ENCODE assay signal across 22 cellular contexts in genomic region chr7:158266817-158267736, GRCh38.
DNase-seq lines count a peak whose midpoint lies in the region; ATAC-seq and TF ChIP-seq lines count a peak whose summit lies in the region.
"Had no signal": no experiment of that assay in that cellular context is flagged by ENCODE, and none has a peak within 500 bp of the region (broad histone marks: within the 10 kb centered on the region; RNA-seq: fewer than 3 reads in every experiment).

No MANE protein-coding gene starts in this region.

- no peaks in the 10 kb centered on the region for H4K20me1 ChIP-seq in OCI-LY7 (ENCODE audit: insufficient read depth, low read length)

- no peaks in the 10 kb centered on the region for H3K79me2 ChIP-seq in OCI-LY7 (ENCODE audit: insufficient read depth, low read depth, low read length)

- H2AFZ ChIP-seq in OCI-LY7 (ENCODE audit: low read length), result no peak overlapping the region

- H3K4me2 ChIP-seq in OCI-LY7 (ENCODE audit: low read length), result no peak overlapping the region
- H3K4me2 ChIP-seq: KMS-11, SK-N-SH had no signal

- TF ChIP-seq CTCF in upper lobe of right lung (IDR thresholded peaks at IDR 0.05) (no peak), OCI-LY7 (conservative IDR thresholded peaks at IDR 0.05; ENCODE audit: low read length) (no peak)

- H3K4me1 ChIP-seq in upper lobe of right lung, result no peaks in the 10 kb centered on the region
- H3K4me1 ChIP-seq in OCI-LY7 (ENCODE audit: insufficient read depth, low read length, poor library complexity, severe bottlenecking), result no peaks in the 10 kb centered on the region
- H3K4me1 ChIP-seq: heart left ventricle had no signal

- H3K9me2 ChIP-seq in OCI-LY7 (ENCODE audit: insufficient read depth, low read length), result no peaks in the 10 kb centered on the region
- H3K9me2 ChIP-seq: SK-N-SH had no signal

- intact Hi-C loops in left ventricle myocardium superior (cut with micrococcal nuclease), result no loop called here
- intact Hi-C loops in Right ventricle myocardium superior (cut with DNase I), result no loop called here
- intact Hi-C loops in posterior vena cava (cut with DNase I), result no loop called here
- intact Hi-C loops in upper lobe of right lung (cut with DNase I), result no loop called here
- intact Hi-C loops in OCI-LY7 (cut with micrococcal nuclease; ENCODE audit: unreplicated experiment), result no loop called here

- H3K36me3 ChIP-seq in upper lobe of right lung (no peaks in the 10 kb centered on the region), OCI-LY7 (ENCODE audit: insufficient read depth, low read length) (no peaks in the 10 kb centered on the region)
- H3K36me3 ChIP-seq: heart left ventricle had no signal

- H3K9me3 ChIP-seq in iPS-18c (ENCODE audit: control insufficient read depth, insufficient read depth, low read length) (peaks cover 56% of the 10 kb centered on the region), upper lobe of right lung (no peaks in the 10 kb centered on the region), OCI-LY7 (ENCODE audit: low read length) (peaks cover 4% of the 10 kb centered on the region; the same call in 1 of the 2 replicates)
- H3K9me3 ChIP-seq: heart left ventricle had no signal

- H3K27ac ChIP-seq in upper lobe of right lung, result no peak overlapping the region
- H3K27ac ChIP-seq in OCI-LY7 (ENCODE audit: low read depth, low read length, poor library complexity, severe bottlenecking), result no peak overlapping the region
- H3K27ac ChIP-seq: heart left ventricle, KMS-11 had no signal

- ATAC-seq in left ventricle myocardium superior (no peak), Right ventricle myocardium superior (ENCODE audit: poor library complexity) (no peak), upper lobe of right lung (peak; percentile 43), HG02885 (IDR thresholded peaks at IDR 0.05; ENCODE audit: poor library complexity, unreplicated experiment) (no peak)
- ATAC-seq: activated T-cell treated with anti-CD3 and anti-CD28 coated beads, Interleukin-2, amount 50 U/mL, for 4 hours had no signal

- POLR2A ChIA-PET in OCI-LY7 (lab: Charles Lee), result no interaction called here

- CTCF ChIA-PET in OCI-LY7 (lab: Charles Lee; ENCODE audit: unreplicated experiment), result no interaction called here

- no peaks in the 10 kb centered on the region for H3K27me3 ChIP-seq in upper lobe of right lung
- H3K27me3 ChIP-seq: heart left ventricle had no signal

- BruUV-seq in OCI-LY7 (replicated peaks; lab: Mats Ljungman, UMichigan), result no TSS peak

- DNase-seq in left ventricle myocardium superior, result peak; percentile 21
- DNase-seq in Right ventricle myocardium superior, result no peak
- peak; percentile 59 for DNase-seq in posterior vena cava (ENCODE audit: low spot score)
- DNase-seq in upper lobe of right lung, result peak; percentile 61
- no peak for DNase-seq in OCI-LY7 (ENCODE audit: low spot score)
- DNase-seq in DMS53 treated with DMSO at 0.1 percent for 48 hours (lab: John Stamatoyannopoulos, UW; ENCODE audit: unreplicated experiment), result no peak
- DNase-seq: activated CD4-positive, alpha-beta T cell treated with anti-CD3 and anti-CD28 coated beads, Interleukin-2, amount 10 ng/mL, durations not matched to agents 24 days and 14 days; activated naive CD4-positive, alpha-beta T cell treated with Interleukin-2 at 50 U/mL for 16 hours; activated T-cell treated with anti-CD3 and anti-CD28 coated beads, Interleukin-2, amount 50 U/mL, for 4 hours; amygdala; DMS53; GF-D8; NCI-H524 treated with DMSO at 0.1 percent for 48 hours; nephron progenitor cell; RPMI8226; SK-N-SH; stimulated activated CD4-positive, alpha-beta T cell treated with anti-CD3 and anti-CD28 coated beads, Interleukin-2, amount 100 ng/mL, for 24 hours; T-helper 2 cell had no signal

- H3K4me3 ChIP-seq in iPS-18c (ENCODE audit: insufficient read depth, low read depth, low read length) (peak overlapping the region; percentile 6; the same call in 1 of the 2 replicates), upper lobe of right lung (no peak overlapping the region), OCI-LY7 (ENCODE audit: low read depth, low read length, poor library complexity, severe bottlenecking) (no peak overlapping the region)
- H3K4me3 ChIP-seq: heart left ventricle had no signal

Comparison
In these comparisons a context has a peak if more than half of its experiments do, and no peak if none do; other contexts are left out.
1. DNase-seq: peak in left ventricle myocardium superior (single experiment), posterior vena cava (single experiment) and upper lobe of right lung (single experiment); none in Right ventricle myocardium superior (single experiment), OCI-LY7 (single experiment) and DMS53 treated with DMSO at 0.1 percent for 48 hours (single experiment).